Comparison of ENCODE assay signal across 9 cellular contexts in the genomic region with DNA sequence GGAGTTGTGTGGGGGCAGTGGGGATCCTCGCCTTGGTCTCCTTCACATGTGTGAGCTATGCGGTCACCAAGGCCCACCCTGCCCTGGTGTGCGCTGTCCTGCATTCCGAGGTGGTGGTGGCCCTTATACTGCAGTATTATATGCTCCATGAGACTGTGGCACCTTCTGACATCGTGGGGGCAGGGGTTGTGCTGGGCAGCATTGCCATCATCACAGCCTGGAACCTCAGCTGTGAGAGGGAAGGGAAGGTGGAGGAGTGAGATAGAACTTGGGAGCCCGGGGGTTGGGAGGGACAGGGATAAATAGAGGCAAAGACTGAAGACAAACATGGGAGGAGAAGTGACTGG. TPM values are rescaled to one million over a fixed set of nuclear protein-coding genes. Genes with fewer than 3 reads are reported as not detected.
DNase-seq lines count a peak whose midpoint lies in the region; ATAC-seq and TF ChIP-seq lines count a peak whose summit lies in the region.
"Not testable (repeated sequence)": the region's sequence is repeated elsewhere in the genome, so short reads cannot be mapped to it uniquely, and the experiment has no call there.
"Had no signal": no experiment of that assay in that cellular context is flagged by ENCODE, and none has a peak within 500 bp of the region (broad histone marks: within the 10 kb centered on the region; RNA-seq: fewer than 3 reads in every experiment).

No MANE protein-coding gene starts in this region.

- peak overlapping the region; percentile 96 to 100 (median 98) for H3K4me3 Mint-ChIP-seq in CD8-positive, alpha-beta memory T cell
- H3K4me3 Mint-ChIP-seq in activated CD4-positive, alpha-beta T cell treated with anti-CD3 and anti-CD28 coated beads, Interleukin-2, amount 10 ng/mL, durations not matched to agents 7 days and 5 days = peak overlapping the region; percentile 94

- H3K9ac ChIP-seq in fibroblast of lung (ENCODE audit: insufficient read depth, low read length) (peak overlapping the region; percentile 98), mesenchymal stem cell (ENCODE audit: low read length) (peak overlapping the region; percentile 100)
- H3K9ac ChIP-seq in trophoblast cell (ENCODE audit: low read length) = not testable (repeated sequence)

- peak overlapping the region in 1 of 2 experiments; percentile 19 for H3K14ac ChIP-seq in mesenchymal stem cell (ENCODE audit: low read length in 2 of 2)
- peak overlapping the region; percentile 5 for H3K14ac ChIP-seq in trophoblast cell (ENCODE audit: low read length)

- peak overlapping the region; percentile 14 to 52 for H3K18ac ChIP-seq in mesenchymal stem cell (ENCODE audit: low read depth in 1 of 2, low read length in 2 of 2)
- H3K18ac ChIP-seq in trophoblast cell (ENCODE audit: low read length) = peak overlapping the region; percentile 99

- not testable (repeated sequence) for TF ChIP-seq POLR2A in body of pancreas (IDR thresholded peaks at IDR 0.05); thyroid gland (IDR thresholded peaks at IDR 0.05)

- H2BK120ac ChIP-seq in mesenchymal stem cell (ENCODE audit: low read depth, low read length); trophoblast cell (ENCODE audit: insufficient read depth, low read length, poor library complexity): not testable (repeated sequence)

- H3K4me2 ChIP-seq in fibroblast of lung (ENCODE audit: extremely low read depth, insufficient read depth, low read length) = peak overlapping the region; percentile 94
- H3K4me2 ChIP-seq in mesenchymal stem cell (ENCODE audit: low read length, poor library complexity, severe bottlenecking); trophoblast cell (ENCODE audit: low read length): not testable (repeated sequence)

- H4K91ac ChIP-seq in mesenchymal stem cell (ENCODE audit: low read length) = peak overlapping the region; percentile 22
- H4K91ac ChIP-seq in trophoblast cell (ENCODE audit: low read depth, low read length) = peak overlapping the region; percentile 96

- intact Hi-C loops in body of pancreas (cut with DNase I) = not testable (repeated sequence)
- intact Hi-C loops in thyroid gland (cut with DNase I) = loop anchor here (10.0 kb wide), 1 partner anchor 128 kb away; a partner anchor contains a TSS

- ATAC-seq in body of pancreas = not testable (repeated sequence)

- POLR2A ChIA-PET in CD8-positive, alpha-beta memory T cell (lab: Charles Lee) = interaction anchor here (0.6 to 4.6 kb wide), 2 partner anchors 15 to 46 kb away, joined by 3 to 48 read pairs; a partner anchor contains a TSS
- POLR2A ChIA-PET in activated CD4-positive, alpha-beta T cell treated with anti-CD3 and anti-CD28 coated beads, Interleukin-2, amount 10 ng/mL, durations not matched to agents 7 days and 5 days (lab: Charles Lee) = not testable (repeated sequence)

- not testable (repeated sequence) for H3K79me1 ChIP-seq in mesenchymal stem cell (replicated peaks; ENCODE audit: low read length, poor library complexity, severe bottlenecking)
- peaks cover 31% of the 10 kb centered on the region for H3K79me1 ChIP-seq in trophoblast cell (ENCODE audit: low read length)

- H4K8ac ChIP-seq in mesenchymal stem cell (ENCODE audit: low read length) (peak overlapping the region; percentile 45), trophoblast cell (ENCODE audit: low read depth, low read length) (peak overlapping the region; percentile 98)

- peaks cover 45% of the 10 kb centered on the region for H3K4me1 ChIP-seq in CD8-positive, alpha-beta memory T cell (ENCODE audit: insufficient read depth, low read length)
- peaks cover 49% of the 10 kb centered on the region for H3K4me1 ChIP-seq in body of pancreas
- H3K4me1 ChIP-seq in fibroblast of lung (ENCODE audit: control insufficient read depth, extremely low read depth, insufficient read depth, low read length) = peaks cover 20% of the 10 kb centered on the region
- peaks cover 31% of the 10 kb centered on the region for H3K4me1 ChIP-seq in mesenchymal stem cell (ENCODE audit: control insufficient read depth, insufficient read depth, low read depth, low read length)
- peaks cover 27 to 29% of the 10 kb centered on the region in 2 experiments for H3K4me1 ChIP-seq in trophoblast cell (ENCODE audit: control insufficient read depth in 1 of 2, insufficient read depth in 2 of 2, low read length in 2 of 2)
- peaks cover 43 to 64% of the 10 kb centered on the region in 2 donors for H3K4me1 ChIP-seq in thyroid gland

- TF ChIP-seq CTCF in LNCaP clone FGC (IDR thresholded peaks at IDR 0.05; ENCODE audit: control insufficient read depth, extremely low read depth, insufficient read depth); body of pancreas (IDR thresholded peaks at IDR 0.05); fibroblast of lung (conservative IDR thresholded peaks at IDR 0.05 in 1 of 2, IDR thresholded peaks at IDR 0.05 in 1 of 2; ENCODE audit: low read depth in 1 of 2, low read length in 2 of 2); thyroid gland (IDR thresholded peaks at IDR 0.05): not testable (repeated sequence)

- peak overlapping the region; percentile 26 for H2BK15ac ChIP-seq in mesenchymal stem cell (ENCODE audit: low read depth, poor library complexity, severe bottlenecking)

- not testable (repeated sequence) for H3K27me3 ChIP-seq in CD8-positive, alpha-beta memory T cell (ENCODE audit: insufficient read depth, low read length, poor library complexity, severe bottlenecking); body of pancreas; fibroblast of lung (ENCODE audit: control insufficient read depth, insufficient read depth, low read length); mesenchymal stem cell (ENCODE audit: control insufficient read depth in 1 of 2, insufficient read depth in 1 of 2, low read length in 2 of 2); trophoblast cell (ENCODE audit: insufficient read depth, low read length); thyroid gland

- not testable (repeated sequence) for H3K9me3 Mint-ChIP-seq in CD8-positive, alpha-beta memory T cell; activated CD4-positive, alpha-beta T cell treated with anti-CD3 and anti-CD28 coated beads, Interleukin-2, amount 10 ng/mL, durations not matched to agents 7 days and 5 days

- not testable (repeated sequence) for H3K36me3 ChIP-seq in CD8-positive, alpha-beta memory T cell (ENCODE audit: insufficient read depth, low read length); body of pancreas (replicated peaks in 1 of 2; ENCODE audit: insufficient read depth in 1 of 2, low read depth in 2 of 2); fibroblast of lung (ENCODE audit: control insufficient read depth, insufficient read depth, low read length); mesenchymal stem cell (ENCODE audit: control insufficient read depth in 1 of 2, insufficient read depth in 2 of 2, low read depth in 1 of 2, low read length in 2 of 2); trophoblast cell (ENCODE audit: control insufficient read depth in 1 of 2, insufficient read depth in 2 of 2, low read length in 2 of 2); thyroid gland

- H2BK5ac ChIP-seq in mesenchymal stem cell (ENCODE audit: low read depth, low read length, poor library complexity, severe bottlenecking); trophoblast cell (ENCODE audit: low read depth, low read length, poor library complexity): not testable (repeated sequence)

- 56 to 71% methylated on average over 6 of the region's 6 CpGs for WGBS in body of pancreas, 2 donors
- 84% methylated on average over 6 of the region's 6 CpGs for WGBS in mesenchymal stem cell
- no CpG with 5 or more reads among the region's 6 CpGs for WGBS in trophoblast cell (ENCODE audit: extremely low coverage, insufficient coverage, insufficient read length)
- WGBS in thyroid gland, 2 donors = 68 to 77% methylated on average over 5 of the region's 6 CpGs

- H2AK5ac ChIP-seq in mesenchymal stem cell (ENCODE audit: low read length, severe bottlenecking) = not testable (repeated sequence)
- peak overlapping the region; percentile 97 for H2AK5ac ChIP-seq in trophoblast cell (ENCODE audit: low read length)

- not testable (repeated sequence) for H4K12ac ChIP-seq in trophoblast cell (ENCODE audit: low read depth, low read length)

- DNase-seq in CD8-positive, alpha-beta memory T cell; LNCaP clone FGC (ENCODE audit: low read depth); activated CD4-positive, alpha-beta T cell treated with anti-CD3 and anti-CD28 coated beads, Interleukin-2, amount 10 ng/mL, durations not matched to agents 7 days and 5 days; body of pancreas; fibroblast of lung (ENCODE audit: low read depth in 2 of 2); mesenchymal stem cell; trophoblast cell; thyroid gland: not testable (repeated sequence)

- H3K27ac ChIP-seq in CD8-positive, alpha-beta memory T cell (ENCODE audit: low read depth, low read length) = peak overlapping the region; percentile 98
- H3K27ac ChIP-seq in body of pancreas (peak overlapping the region; percentile 97 to 100 (median 99)), fibroblast of lung (ENCODE audit: insufficient read depth, low read length) (peak overlapping the region; percentile 100), thyroid gland (peak overlapping the region; percentile 91 to 99 (median 98))
- H3K27ac ChIP-seq in mesenchymal stem cell (ENCODE audit: low read length, poor library complexity, severe bottlenecking); trophoblast cell (ENCODE audit: low read depth, low read length): not testable (repeated sequence)

- H3K9me3 ChIP-seq in CD8-positive, alpha-beta memory T cell (ENCODE audit: low read length); body of pancreas; fibroblast of lung (ENCODE audit: control insufficient read depth, insufficient read depth, low read depth, low read length); mesenchymal stem cell (ENCODE audit: control insufficient read depth, low read length); trophoblast cell (ENCODE audit: insufficient read depth, low read depth, low read length); thyroid gland: not testable (repeated sequence)

- H3K4me1 Mint-ChIP-seq in CD8-positive, alpha-beta memory T cell = peaks cover 56 to 77% (median 72%) of the 10 kb centered on the region in 3 donors
- peaks cover 68% of the 10 kb centered on the region for H3K4me1 Mint-ChIP-seq in activated CD4-positive, alpha-beta T cell treated with anti-CD3 and anti-CD28 coated beads, Interleukin-2, amount 10 ng/mL, durations not matched to agents 7 days and 5 days

- peak overlapping the region; percentile 8 to 78 for H2BK12ac ChIP-seq in mesenchymal stem cell (ENCODE audit: low read length in 2 of 2)
- H2BK12ac ChIP-seq in trophoblast cell (ENCODE audit: low read length) = not testable (repeated sequence)

- H3K27me3 Mint-ChIP-seq in CD8-positive, alpha-beta memory T cell = peaks cover 0 to 12% of the 10 kb centered on the region in 2 donors
- H3K27me3 Mint-ChIP-seq in activated CD4-positive, alpha-beta T cell treated with anti-CD3 and anti-CD28 coated beads, Interleukin-2, amount 10 ng/mL, durations not matched to agents 7 days and 5 days = not testable (repeated sequence)

- H2AFZ ChIP-seq in fibroblast of lung (ENCODE audit: low read length); mesenchymal stem cell (ENCODE audit: low read depth, low read length); trophoblast cell (ENCODE audit: insufficient read depth, low read length, poor library complexity): not testable (repeated sequence)

- H4K20me1 ChIP-seq in fibroblast of lung (ENCODE audit: control insufficient read depth, extremely low read depth, insufficient read depth, low read length) = not testable (repeated sequence)

- H3K79me2 ChIP-seq in fibroblast of lung (ENCODE audit: control insufficient read depth, insufficient read depth, low read length) (peaks cover 55% of the 10 kb centered on the region), trophoblast cell (ENCODE audit: control insufficient read depth, insufficient read depth, low read length, poor library complexity) (peaks cover 32% of the 10 kb centered on the region)

- peaks cover 0 to 42% (median 4%) of the 10 kb centered on the region in 3 donors for H3K36me3 Mint-ChIP-seq in CD8-positive, alpha-beta memory T cell
- H3K36me3 Mint-ChIP-seq in activated CD4-positive, alpha-beta T cell treated with anti-CD3 and anti-CD28 coated beads, Interleukin-2, amount 10 ng/mL, durations not matched to agents 7 days and 5 days (ENCODE audit: low read depth) = peaks cover 27% of the 10 kb centered on the region

- peak overlapping the region; percentile 91 for H3K4me3 ChIP-seq in CD8-positive, alpha-beta memory T cell (ENCODE audit: low read length)
- H3K4me3 ChIP-seq in LNCaP clone FGC (ENCODE audit: low read depth, low read length) = peak overlapping the region; percentile 68
- not testable (repeated sequence) for H3K4me3 ChIP-seq in body of pancreas; trophoblast cell (ENCODE audit: low read depth, low read length)
- H3K4me3 ChIP-seq in fibroblast of lung (replicated peaks in 1 of 4; ENCODE audit: control extremely low read depth in 1 of 4, insufficient read depth in 1 of 4, low read depth in 3 of 4, low read length in 4 of 4) = peak overlapping the region; percentile 66 to 91 (median 82)
- H3K4me3 ChIP-seq in mesenchymal stem cell (ENCODE audit: insufficient read depth in 1 of 2, low read depth in 1 of 2, low read length in 2 of 2) = peak overlapping the region in 1 of 2 experiments; percentile 98
- H3K4me3 ChIP-seq in thyroid gland (replicated peaks in 1 of 3) = peak overlapping the region in 1 of 3 donors; percentile 67

- H3K27ac Mint-ChIP-seq in CD8-positive, alpha-beta memory T cell = peak overlapping the region; percentile 99 to 100 (median 100)
- peak overlapping the region; percentile 99 for H3K27ac Mint-ChIP-seq in activated CD4-positive, alpha-beta T cell treated with anti-CD3 and anti-CD28 coated beads, Interleukin-2, amount 10 ng/mL, durations not matched to agents 7 days and 5 days

- H3K23ac ChIP-seq in mesenchymal stem cell (ENCODE audit: low read length in 2 of 2); trophoblast cell (ENCODE audit: low read length): not testable (repeated sequence)

- peak overlapping the region; percentile 45 to 62 for H3K4ac ChIP-seq in mesenchymal stem cell (ENCODE audit: low read depth in 1 of 2, low read length in 2 of 2)
- not testable (repeated sequence) for H3K4ac ChIP-seq in trophoblast cell (ENCODE audit: low read depth, low read length)

- CTCF ChIA-PET in CD8-positive, alpha-beta memory T cell (lab: Charles Lee) = not testable (repeated sequence)
- CTCF ChIA-PET in activated CD4-positive, alpha-beta T cell treated with anti-CD3 and anti-CD28 coated beads, Interleukin-2, amount 10 ng/mL, durations not matched to agents 7 days and 5 days (lab: Charles Lee) = interaction anchor here (2.1 kb wide), 1 partner anchor 78 kb away, joined by 7 read pairs; no protein-coding TSS in a partner anchor

RNA-seq across cellular contexts. Expression of a gene that starts 1.5 kb away (rescaled TPM):
- 100 to 1,000 TPM; 190 to 192 TPM for total RNA-seq in CD8-positive, alpha-beta memory T cell
- polyA plus RNA-seq in CD8-positive, alpha-beta memory T cell = 69.6 TPM
- 100 to 1,000 TPM; 175 to 201 TPM for total RNA-seq in activated CD4-positive, alpha-beta T cell treated with anti-CD3 and anti-CD28 coated beads, Interleukin-2, amount 10 ng/mL, durations not matched to agents 7 days and 5 days
- total RNA-seq in body of pancreas (100 to 1,000 TPM in 1 of 2 donors, 10 to 100 TPM in 1; 36.3 to 124 TPM), fibroblast of lung (60.1 and 75.8 TPM in 2 replicates), thyroid gland (100 to 1,000 TPM in 2 of 4 donors, 10 to 100 TPM in 2; 47.6 to 125 (median 82.2) TPM)
- 6.8 and 7.1 TPM in 2 replicates for polyA plus RNA-seq in fibroblast of lung
- polyA plus RNA-seq in fibroblast of lung (2012) = 56.0 and 62.6 TPM in 2 replicates
- polyA minus RNA-seq in fibroblast of lung (ENCODE audit: low replicate concordance) = 232 and 413 TPM in 2 replicates
- polyA plus RNA-seq in mesenchymal stem cell (2013, experiment 1 of 2) = 41.8 TPM
- 35.6 TPM for polyA plus RNA-seq in mesenchymal stem cell (2013, experiment 2 of 2)
- polyA plus RNA-seq in trophoblast cell (2013) = 70.0 and 71.9 TPM in 2 replicates

RNA-seq across cellular contexts. Expression of a gene that starts 1.5 kb away (rescaled TPM):
- total RNA-seq in CD8-positive, alpha-beta memory T cell = not detected
- polyA plus RNA-seq in CD8-positive, alpha-beta memory T cell = 0.12 TPM
- total RNA-seq in activated CD4-positive, alpha-beta T cell treated with anti-CD3 and anti-CD28 coated beads, Interleukin-2, amount 10 ng/mL, durations not matched to agents 7 days and 5 days = not detected
- total RNA-seq in body of pancreas (not detected), fibroblast of lung (not detected in 2 replicates), thyroid gland (not detected)
- polyA plus RNA-seq in fibroblast of lung = not detected in 2 replicates
- polyA plus RNA-seq in fibroblast of lung (2012) = not detected in 2 replicates
- polyA minus RNA-seq in fibroblast of lung (ENCODE audit: low replicate concordance) = not detected in 2 replicates
- polyA plus RNA-seq in mesenchymal stem cell (2013, experiment 1 of 2) = not detected
- not detected for polyA plus RNA-seq in mesenchymal stem cell (2013, experiment 2 of 2)
- not detected in 2 replicates for polyA plus RNA-seq in trophoblast cell (2013)
- polyA plus RNA-seq: adipose tissue had no signal

RNA-seq across cellular contexts. Expression of a gene that starts 3.3 kb away (rescaled TPM):
- 10 to 100 TPM; 22.8 to 23.1 TPM for total RNA-seq in CD8-positive, alpha-beta memory T cell
- 24.1 TPM for polyA plus RNA-seq in CD8-positive, alpha-beta memory T cell
- 10 to 100 TPM; 25.8 to 28.4 TPM for total RNA-seq in activated CD4-positive, alpha-beta T cell treated with anti-CD3 and anti-CD28 coated beads, Interleukin-2, amount 10 ng/mL, durations not matched to agents 7 days and 5 days
- total RNA-seq in body of pancreas (10 to 100 TPM; 30.9 to 38.2 TPM), fibroblast of lung (16.4 and 29.9 TPM in 2 replicates), thyroid gland (10 to 100 TPM; 58.5 to 85.2 (median 79.9) TPM)
- 21.3 and 22.3 TPM in 2 replicates for polyA plus RNA-seq in fibroblast of lung
- 37.4 and 43.3 TPM in 2 replicates for polyA plus RNA-seq in fibroblast of lung (2012)
- polyA minus RNA-seq in fibroblast of lung (ENCODE audit: low replicate concordance) = 74.3 and 81.7 TPM in 2 replicates
- 38.6 TPM for polyA plus RNA-seq in mesenchymal stem cell (2013, experiment 1 of 2)
- 37.3 TPM for polyA plus RNA-seq in mesenchymal stem cell (2013, experiment 2 of 2)
- polyA plus RNA-seq in trophoblast cell (2013) = 15.7 and 16.2 TPM in 2 replicates

RNA-seq across cellular contexts. Expression of a gene that starts 37.9 kb away (rescaled TPM):
- 1 to 10 TPM; 6.0 to 6.3 TPM for total RNA-seq in CD8-positive, alpha-beta memory T cell
- polyA plus RNA-seq in CD8-positive, alpha-beta memory T cell = 24.7 TPM
- total RNA-seq in activated CD4-positive, alpha-beta T cell treated with anti-CD3 and anti-CD28 coated beads, Interleukin-2, amount 10 ng/mL, durations not matched to agents 7 days and 5 days = 10 to 100 TPM; 18.8 to 19.2 TPM
- total RNA-seq in body of pancreas = 1 to 10 TPM; 2.6 to 8.8 TPM
- 5.6 and 12.2 TPM in 2 replicates for total RNA-seq in fibroblast of lung
- 6.3 and 9.2 TPM in 2 replicates for polyA plus RNA-seq in fibroblast of lung
- 4.4 and 7.1 TPM in 2 replicates for polyA plus RNA-seq in fibroblast of lung (2012)
- polyA minus RNA-seq in fibroblast of lung (ENCODE audit: low replicate concordance) = 7.1 and 8.8 TPM in 2 replicates
- polyA plus RNA-seq in mesenchymal stem cell (2013, experiment 1 of 2) = 7.3 TPM
- 7.0 TPM for polyA plus RNA-seq in mesenchymal stem cell (2013, experiment 2 of 2)
- polyA plus RNA-seq in trophoblast cell (2013) = 12.8 and 13.9 TPM in 2 replicates
- total RNA-seq in thyroid gland = 10 to 100 TPM; 13.4 to 29.2 (median 19.8) TPM

RNA-seq across cellular contexts. Expression of a gene that starts 43.4 kb away (rescaled TPM):
- 1 to 10 TPM in 1 of 2 experiments, under 1 TPM in 1; 0.85 to 1.1 TPM for total RNA-seq in CD8-positive, alpha-beta memory T cell
- 0.12 TPM for polyA plus RNA-seq in CD8-positive, alpha-beta memory T cell
- total RNA-seq in activated CD4-positive, alpha-beta T cell treated with anti-CD3 and anti-CD28 coated beads, Interleukin-2, amount 10 ng/mL, durations not matched to agents 7 days and 5 days = 1 to 10 TPM; 6.8 to 9.4 TPM
- total RNA-seq in body of pancreas (1 to 10 TPM in 1 of 2 donors, not detected in 1; 2.1 TPM), fibroblast of lung (0.33 and 1.3 TPM in 2 replicates), thyroid gland (10 to 100 TPM in 3 of 4 donors, 1 to 10 TPM in 1; 4.3 to 12.1 (median 10.5) TPM)
- polyA plus RNA-seq in fibroblast of lung = 0.43 and 0.87 TPM in 2 replicates
- 0.44 and 0.79 TPM in 2 replicates for polyA plus RNA-seq in fibroblast of lung (2012)
- polyA minus RNA-seq in fibroblast of lung (ENCODE audit: low replicate concordance) = 0.43 and 5.0 TPM in 2 replicates
- polyA plus RNA-seq in mesenchymal stem cell (2013, experiment 1 of 2) = 0.70 TPM
- polyA plus RNA-seq in mesenchymal stem cell (2013, experiment 2 of 2) = 0.82 TPM
- polyA plus RNA-seq in trophoblast cell (2013) = 6.4 and 6.9 TPM in 2 replicates
